Comparison of ENCODE assay signal across 13 cellular contexts in the genomic region with DNA sequence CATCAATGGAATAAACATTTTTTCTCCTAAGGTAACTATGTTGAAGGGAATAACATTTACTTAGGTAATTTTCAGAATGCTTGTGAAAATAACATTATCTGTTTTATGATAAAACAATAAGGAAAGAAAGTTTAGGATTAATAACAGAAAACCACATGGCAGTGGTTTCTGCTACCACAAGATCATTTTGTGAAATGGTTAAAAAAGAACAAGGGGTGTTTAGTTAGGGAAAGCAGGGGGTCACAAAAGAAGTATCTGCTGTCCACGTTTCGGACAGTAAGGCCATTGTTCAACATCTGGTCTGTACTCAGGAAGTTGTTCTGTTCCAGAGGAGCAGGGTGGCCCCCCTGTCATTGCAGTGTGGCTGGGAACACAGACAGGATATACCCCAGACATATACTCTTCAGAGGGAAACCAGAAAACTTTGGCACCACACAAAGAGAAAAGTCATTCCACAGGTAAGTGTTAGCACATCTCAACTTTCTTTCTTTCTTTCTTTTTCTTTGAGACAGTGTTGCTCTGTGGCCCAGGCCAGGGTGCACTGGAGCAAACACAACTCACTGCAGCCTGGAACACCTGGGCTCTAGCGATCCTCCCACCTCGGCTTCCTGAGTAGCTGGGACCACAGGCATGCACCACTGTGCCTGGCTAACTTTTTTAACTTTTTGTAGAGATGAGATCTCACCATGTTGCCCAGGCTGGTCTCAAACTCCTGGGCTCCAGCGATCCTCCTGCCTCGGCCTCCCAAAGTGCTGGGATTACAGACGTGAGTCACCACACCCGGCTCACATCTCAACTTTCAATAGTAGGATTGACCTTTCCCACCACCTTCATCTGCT. TPM values are rescaled to one million over a fixed set of nuclear protein-coding genes. Genes with fewer than 3 reads are reported as not detected.
A peak's percentile ranks its signal among the peaks of the same experiment; 100 is the strongest.
DNase-seq lines count a peak whose midpoint lies in the region; ATAC-seq lines count a peak whose summit lies in the region.
"Had no signal": no experiment of that assay in that cellular context is flagged by ENCODE, and none has a peak within 500 bp of the region (broad histone marks: within the 10 kb centered on the region; RNA-seq: fewer than 3 reads in every experiment).

No MANE protein-coding gene starts in this region.

- H3K27ac Mint-ChIP-seq in activated CD4-positive, alpha-beta memory T cell treated with anti-CD3 and anti-CD28 coated beads for 36 hours = no peak overlapping the region
- no peak overlapping the region for H3K27ac Mint-ChIP-seq in T-helper 17 cell
- H3K27ac Mint-ChIP-seq: activated naive CD4-positive, alpha-beta T cell treated with anti-CD3 and anti-CD28 coated beads, Interleukin-2, amount 50 U/mL, for 72 hours; mesothelial cell of epicardium had no signal

- CTCF ChIA-PET in activated CD4-positive, alpha-beta memory T cell treated with anti-CD3 and anti-CD28 coated beads for 36 hours (lab: Charles Lee) = no interaction called here

- H3K4me3 Mint-ChIP-seq in activated CD4-positive, alpha-beta memory T cell treated with anti-CD3 and anti-CD28 coated beads for 36 hours = no peak overlapping the region
- no peak overlapping the region for H3K4me3 Mint-ChIP-seq in T-helper 17 cell
- H3K4me3 Mint-ChIP-seq: mesothelial cell of epicardium had no signal

- ATAC-seq in GM18502 (IDR thresholded peaks at IDR 0.05; ENCODE audit: poor library complexity, unreplicated experiment) (peak; percentile 27), GM21447 (IDR thresholded peaks at IDR 0.05; ENCODE audit: unreplicated experiment) (peak; percentile 31), HG03432 (IDR thresholded peaks at IDR 0.05; ENCODE audit: unreplicated experiment) (peak; percentile 31), T-helper 17 cell (no peak)

- no peaks in the 10 kb centered on the region for H3K9me3 ChIP-seq in T-helper 17 cell (ENCODE audit: control insufficient read depth, low read length, poor library complexity, severe bottlenecking)
- H3K9me3 ChIP-seq: esophagus muscularis mucosa had no signal

- H3K9me3 Mint-ChIP-seq in activated CD4-positive, alpha-beta memory T cell treated with anti-CD3 and anti-CD28 coated beads for 36 hours = no peaks in the 10 kb centered on the region
- H3K9me3 Mint-ChIP-seq: activated naive CD4-positive, alpha-beta T cell treated with anti-CD3 and anti-CD28 coated beads, Interleukin-2, amount 50 U/mL, for 72 hours; mesothelial cell of epicardium had no signal

- H3K27me3 Mint-ChIP-seq in activated CD4-positive, alpha-beta memory T cell treated with anti-CD3 and anti-CD28 coated beads for 36 hours = peaks cover 5% of the 10 kb centered on the region
- peaks cover 9% of the 10 kb centered on the region for H3K27me3 Mint-ChIP-seq in T-helper 17 cell

- no peaks in the 10 kb centered on the region for H3K4me1 Mint-ChIP-seq in activated CD4-positive, alpha-beta memory T cell treated with anti-CD3 and anti-CD28 coated beads for 36 hours (ENCODE audit: low read depth)
- H3K4me1 Mint-ChIP-seq in T-helper 17 cell = no peaks in the 10 kb centered on the region

- POLR2A ChIA-PET in activated CD4-positive, alpha-beta memory T cell treated with anti-CD3 and anti-CD28 coated beads for 36 hours (lab: Charles Lee) = no interaction called here

- intact Hi-C loops in activated CD4-positive, alpha-beta memory T cell treated with anti-CD3 and anti-CD28 coated beads for 36 hours (cut with micrococcal nuclease) = no loop called here

- no peaks in the 10 kb centered on the region for H3K36me3 Mint-ChIP-seq in activated CD4-positive, alpha-beta memory T cell treated with anti-CD3 and anti-CD28 coated beads for 36 hours
- H3K36me3 Mint-ChIP-seq in T-helper 17 cell (ENCODE audit: low read depth) = no peaks in the 10 kb centered on the region
- H3K36me3 Mint-ChIP-seq: activated naive CD4-positive, alpha-beta T cell treated with anti-CD3 and anti-CD28 coated beads, Interleukin-2, amount 50 U/mL, for 72 hours; mesothelial cell of epicardium had no signal

- DNase-seq in foreskin melanocyte (peak; percentile 56), NCI-H1417 (lab: John Stamatoyannopoulos, UW) (no peak), hippocampal formation (lab: John Stamatoyannopoulos, UW) (no peak), T-helper 17 cell (no peak)
- no peak for DNase-seq in activated CD4-positive, alpha-beta memory T cell treated with anti-CD3 and anti-CD28 coated beads for 36 hours
- DNase-seq: DMS53, NCI-H774 had no signal

RNA-seq across cellular contexts. Expression of gene ARL5A, which starts 14.8 kb away (rescaled TPM):
- 10 to 100 TPM; 54.6 to 63.2 TPM for total RNA-seq in activated CD4-positive, alpha-beta memory T cell treated with anti-CD3 and anti-CD28 coated beads for 36 hours
- 10 to 100 TPM; 27.6 to 30.1 TPM for total RNA-seq in T-helper 17 cell
